In the genomic region with DNA sequence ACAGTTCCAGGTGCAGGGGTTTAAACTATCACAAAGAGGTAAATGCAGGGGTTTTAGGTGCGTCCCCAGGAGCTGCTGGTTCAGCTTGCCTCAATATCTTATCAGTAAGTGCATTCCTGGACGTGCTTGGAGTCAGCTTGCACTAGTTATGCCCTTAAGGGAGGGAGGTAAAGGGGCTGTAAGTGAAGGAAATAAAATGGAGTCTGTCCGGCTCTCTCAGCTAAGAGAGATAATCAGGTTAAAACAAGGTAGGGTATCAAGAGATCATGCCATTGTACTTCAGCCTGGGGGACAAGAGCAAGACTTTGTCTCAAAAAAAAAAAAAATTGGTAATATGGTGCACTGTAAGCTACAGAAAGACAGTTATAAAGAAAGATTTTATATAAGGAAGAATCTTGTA, we compare ENCODE assay signal across 14 cellular contexts.
DNase-seq lines count a peak whose midpoint lies in the region; ATAC-seq, FAIRE-seq and TF ChIP-seq lines count a peak whose summit lies in the region.
"Had no signal": no experiment of that assay in that cellular context is flagged by ENCODE, and none has a peak within 500 bp of the region (broad histone marks: within the 10 kb centered on the region; RNA-seq: fewer than 3 reads in every experiment).

No MANE protein-coding gene starts in this region.

- H3K27ac ChIP-seq in SK-N-SH (ENCODE audit: low read depth in 2 of 2, low read length in 1 of 2) (no peak overlapping the region), left lung (no peak overlapping the region)

- H3K9me3 ChIP-seq in SK-N-SH (no peaks in the 10 kb centered on the region; the same call in 1 of the 2 replicates), Loucy (ENCODE audit: insufficient read depth, low read depth, low read length) (no peaks in the 10 kb centered on the region), left lung (no peaks in the 10 kb centered on the region)

- H4K20me1 ChIP-seq in SK-N-SH (ENCODE audit: insufficient read depth) (no peaks in the 10 kb centered on the region), Loucy (ENCODE audit: insufficient read depth, low read length, poor library complexity, severe bottlenecking) (no peaks in the 10 kb centered on the region)

- FAIRE-seq in frontal cortex (lab: Jason Lieb, UNC), result no peak
- FAIRE-seq: GM12878, GM18507, HTR-8/SVneo had no signal

- H3K4me1 ChIP-seq in SK-N-SH (ENCODE audit: control insufficient read depth in 1 of 2, insufficient read depth in 2 of 2, low read depth in 1 of 2, low read length in 1 of 2), result peaks cover 0 to 7% of the 10 kb centered on the region in 2 experiments; a peak in 1 of 4 replicates
- H3K4me1 ChIP-seq in Loucy (ENCODE audit: insufficient read depth, low read length, poor library complexity, severe bottlenecking), result no peaks in the 10 kb centered on the region
- H3K4me1 ChIP-seq in left lung, result no peaks in the 10 kb centered on the region

- peak overlapping the region; percentile 33; the same call in 1 of the 2 replicates for H3K4me2 ChIP-seq in SK-N-SH
- no peak overlapping the region for H3K4me2 ChIP-seq in Loucy (ENCODE audit: low read depth, low read length, poor library complexity, severe bottlenecking)

- CTCF ChIA-PET in SK-N-SH (lab: Yijun Ruan, JAX), result interaction anchor here (0.6 to 4.3 kb wide), 21 partner anchors 10 to 1451 kb away, joined by 3 to 38 read pairs (median 4); a partner anchor contains a TSS

- H3K79me2 ChIP-seq in SK-N-SH (ENCODE audit: insufficient read depth) (no peaks in the 10 kb centered on the region), Loucy (ENCODE audit: insufficient read depth, low read length) (no peaks in the 10 kb centered on the region)

- H3K36me3 Mint-ChIP-seq in progenitor cell of endocrine pancreas (ENCODE audit: insufficient read depth), result peaks cover 1% of the 10 kb centered on the region

- TF ChIP-seq CTCF in SK-N-SH (IDR thresholded peaks at IDR 0.05) (no peak), Loucy (conservative IDR thresholded peaks at IDR 0.05; ENCODE audit: low read length) (no peak), left lung (IDR thresholded peaks at IDR 0.05) (no peak), progenitor cell of endocrine pancreas (IDR thresholded peaks at IDR 0.05; ENCODE audit: unreplicated experiment) (no peak)

- H3K27me3 Mint-ChIP-seq in progenitor cell of endocrine pancreas, result no peaks in the 10 kb centered on the region
- H3K27me3 Mint-ChIP-seq: CD4-positive, alpha-beta T cell had no signal

- peak overlapping the region; percentile 67 for H3K27ac Mint-ChIP-seq in progenitor cell of endocrine pancreas
- H3K27ac Mint-ChIP-seq: B cell; CD4-positive, alpha-beta T cell had no signal

- TF ChIP-seq RAD21 in SK-N-SH (IDR thresholded peaks at IDR 0.05; ENCODE audit: low read length), result no peak

- H3K4me3 ChIP-seq in SK-N-SH (ENCODE audit: low read depth in 2 of 2, low read length in 1 of 2) (no peak overlapping the region; a peak in 1 of 4 replicates), Loucy (ENCODE audit: low read length, poor library complexity, severe bottlenecking) (no peak overlapping the region), left lung (no peak overlapping the region)
- H3K4me3 ChIP-seq: GM12878 had no signal

- intact Hi-C loops in left lung (cut with DNase I), result loop anchor here in 1 of 2 donors (10.0 kb wide), 1 partner anchor 213 kb away; no protein-coding TSS in a partner anchor

- H3K9me3 Mint-ChIP-seq in progenitor cell of endocrine pancreas (ENCODE audit: low read depth), result peaks cover 14% of the 10 kb centered on the region
- H3K9me3 Mint-ChIP-seq: CD4-positive, alpha-beta T cell had no signal

- no peaks in the 10 kb centered on the region for H3K9me2 ChIP-seq in SK-N-SH
- no peaks in the 10 kb centered on the region for H3K9me2 ChIP-seq in Loucy (replicated peaks; ENCODE audit: low read depth, low read length)

- DNase-seq in SK-N-SH (no peak), left lung (no peak), progenitor cell of endocrine pancreas (ENCODE audit: low spot score, unreplicated experiment) (no peak), NCI-H748 (lab: John Stamatoyannopoulos, UW; ENCODE audit: unreplicated experiment) (no peak), frontal cortex (ENCODE audit: low spot score in 2 of 2) (no peak)
- DNase-seq: CD4-positive, alpha-beta T cell; DMS79 had no signal

- peaks cover 16% of the 10 kb centered on the region for H3K4me1 Mint-ChIP-seq in progenitor cell of endocrine pancreas (ENCODE audit: low read depth)
- H3K4me1 Mint-ChIP-seq: B cell had no signal

- no peaks in the 10 kb centered on the region for H3K27me3 ChIP-seq in SK-N-SH (ENCODE audit: insufficient read depth)
- H3K27me3 ChIP-seq in Loucy (ENCODE audit: insufficient read depth, low read length, poor library complexity, severe bottlenecking), result no peaks in the 10 kb centered on the region
- no peaks in the 10 kb centered on the region for H3K27me3 ChIP-seq in left lung

- ATAC-seq in SK-N-SH treated with all-trans-retinoic acid at 6 μM for 48 hours (no peak), left lung (peak; percentile 42)
- ATAC-seq: GM12878, HCT116 had no signal

- POLR2A ChIA-PET in SK-N-SH (lab: Yijun Ruan, JAX), result no interaction called here

- no peak for TF ChIP-seq EP300 in SK-N-SH (IDR thresholded peaks at IDR 0.05; ENCODE audit: borderline replicate concordance in 1 of 2, low read depth in 1 of 2, low read length in 1 of 2)

- 5% methylated on average over 3 of the region's 3 CpGs for WGBS in SK-N-SH (ENCODE audit: low lambda C conversion rate)

- H3K36me3 ChIP-seq in SK-N-SH (replicated peaks in 1 of 2; ENCODE audit: control insufficient read depth in 1 of 2, insufficient read depth in 2 of 2, low read length in 1 of 2) (no peaks in the 10 kb centered on the region), Loucy (ENCODE audit: insufficient read depth, low read length) (no peaks in the 10 kb centered on the region), left lung (no peaks in the 10 kb centered on the region)

- no peak overlapping the region for H2AFZ ChIP-seq in SK-N-SH (ENCODE audit: low read depth)
- peak overlapping the region; percentile 27; the same call in 1 of the 2 replicates for H2AFZ ChIP-seq in Loucy (ENCODE audit: low read length)

- no peak overlapping the region for H3K9ac ChIP-seq in SK-N-SH
- H3K9ac ChIP-seq in Loucy (ENCODE audit: low read depth, low read length, poor library complexity, severe bottlenecking), result no peak overlapping the region

- H3K4me3 Mint-ChIP-seq in progenitor cell of endocrine pancreas (ENCODE audit: low read depth), result peak overlapping the region; percentile 54
- H3K4me3 Mint-ChIP-seq: B cell; CD4-positive, alpha-beta T cell had no signal

- H3F3A ChIP-seq in SK-N-SH (replicated peaks; ENCODE audit: insufficient read depth) (no peaks in the 10 kb centered on the region), Loucy (ENCODE audit: low read depth) (no peaks in the 10 kb centered on the region)

TF ChIP-seq in SK-N-SH, 30 proteins besides CTCF, POLR2A, EP300 and RAD21:
- TF ChIP-seq YY1 (IDR thresholded peaks at IDR 0.05; ENCODE audit: low read depth) (no peak), TCF12 (IDR thresholded peaks at IDR 0.05) (no peak), MXI1 (IDR thresholded peaks at IDR 0.05; ENCODE audit: low read depth, low read length) (no peak), TEAD4 (IDR thresholded peaks at IDR 0.05; ENCODE audit: borderline replicate concordance, insufficient read depth) (no peak), GABPA (IDR thresholded peaks at IDR 0.05; ENCODE audit: low read depth) (no peak)

TF ChIP-seq in SK-N-SH treated with all-trans-retinoic acid at 6 μM for 48 hours, 23 proteins besides CTCF, POLR2A, EP300 and RAD21:
- no peak for TF ChIP-seq ZNF8 (CRISPR knock-in tag; IDR thresholded peaks at IDR 0.05)
- no peak for TF ChIP-seq RARB (CRISPR knock-in tag; IDR thresholded peaks at IDR 0.05)
- TF ChIP-seq TOX (CRISPR knock-in tag; IDR thresholded peaks at IDR 0.05; ENCODE audit: borderline replicate concordance), result no peak
- TF ChIP-seq ZC3H10 (CRISPR knock-in tag; IDR thresholded peaks at IDR 0.05), result no peak
- TF ChIP-seq CSDC2 (CRISPR knock-in tag; IDR thresholded peaks at IDR 0.05), result no peak
- no peak for TF ChIP-seq GLIS3 (CRISPR knock-in tag; IDR thresholded peaks at IDR 0.05)
- TF ChIP-seq ZFP30 (CRISPR knock-in tag; IDR thresholded peaks at IDR 0.05), result no peak
- no peak for TF ChIP-seq ESRRG (CRISPR knock-in tag; IDR thresholded peaks at IDR 0.05)
- no peak for TF ChIP-seq OSR1 (CRISPR knock-in tag; IDR thresholded peaks at IDR 0.05)
- TF ChIP-seq ZFP3 (CRISPR knock-in tag; IDR thresholded peaks at IDR 0.05), result no peak
- TF ChIP-seq, protein P1, sequence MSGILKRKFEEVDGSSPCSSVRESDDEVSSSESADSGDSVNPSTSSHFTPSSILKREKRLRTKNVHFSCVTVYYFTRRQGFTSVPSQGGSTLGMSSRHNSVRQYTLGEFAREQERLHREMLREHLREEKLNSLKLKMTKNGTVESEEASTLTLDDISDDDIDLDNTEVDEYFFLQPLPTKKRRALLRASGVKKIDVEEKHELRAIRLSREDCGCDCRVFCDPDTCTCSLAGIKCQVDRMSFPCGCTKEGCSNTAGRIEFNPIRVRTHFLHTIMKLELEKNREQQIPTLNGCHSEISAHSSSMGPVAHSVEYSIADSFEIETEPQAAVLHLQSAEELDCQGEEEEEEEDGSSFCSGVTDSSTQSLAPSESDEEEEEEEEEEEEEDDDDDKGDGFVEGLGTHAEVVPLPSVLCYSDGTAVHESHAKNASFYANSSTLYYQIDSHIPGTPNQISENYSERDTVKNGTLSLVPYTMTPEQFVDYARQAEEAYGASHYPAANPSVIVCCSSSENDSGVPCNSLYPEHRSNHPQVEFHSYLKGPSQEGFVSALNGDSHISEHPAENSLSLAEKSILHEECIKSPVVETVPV (CRISPR knock-in tag; IDR thresholded peaks at IDR 0.05), result no peak
- TF ChIP-seq TCF4 (CRISPR knock-in tag; IDR thresholded peaks at IDR 0.05; ENCODE audit: borderline replicate concordance), result no peak
- TF ChIP-seq ISL1 (CRISPR knock-in tag; IDR thresholded peaks at IDR 0.05), result no peak
